Comparison of ENCODE assay signal across 30 cellular contexts in the genomic region with DNA sequence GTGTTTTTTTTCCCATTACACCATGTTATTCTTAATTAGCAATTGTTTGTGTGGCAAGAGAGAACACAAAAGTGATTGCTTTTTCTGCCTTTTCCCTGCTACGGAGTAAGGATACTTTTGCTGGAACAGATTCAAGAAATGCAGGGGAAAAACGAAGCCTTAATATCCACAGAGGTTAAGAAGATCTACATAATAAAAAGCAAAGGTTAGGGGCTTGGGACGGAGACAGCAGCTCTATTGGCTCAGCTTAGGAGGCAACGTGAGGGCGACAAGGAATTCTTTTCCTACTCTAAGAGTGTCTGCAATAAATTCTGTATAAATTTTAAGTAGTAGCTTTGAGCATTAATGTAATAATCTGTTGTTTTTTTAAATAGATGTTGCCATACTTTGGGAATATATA.
"Had no signal": no experiment of that assay in that cellular context is flagged by ENCODE, and none has a peak within 500 bp of the region (broad histone marks: within the 10 kb centered on the region; RNA-seq: fewer than 3 reads in every experiment).

No MANE protein-coding gene starts in this region.

- H3K36me3 ChIP-seq: ascending aorta, breast epithelium, cardiac muscle cell, colonic mucosa, esophagus squamous epithelium, gastroesophageal sphincter, heart right ventricle, WERI-Rb-1 had no signal

- H3K27me3 ChIP-seq: ascending aorta, breast epithelium, cardiac muscle cell, colonic mucosa, esophagus squamous epithelium, gastroesophageal sphincter, heart right ventricle had no signal

- H3K4me3 ChIP-seq: ascending aorta, breast epithelium, cardiac muscle cell, colonic mucosa, esophagus squamous epithelium, gastroesophageal sphincter, heart right ventricle had no signal

- ATAC-seq: activated CD4-positive, alpha-beta T cell treated with anti-CD3 and anti-CD28 coated beads for 36 hours; activated CD8-positive, alpha-beta memory T cell treated with anti-CD3 and anti-CD28 coated beads, Interleukin-2, amount 10 ng/mL, durations not matched to agents 7 days and 5 days; activated CD8-positive, alpha-beta T cell treated with anti-CD3 and anti-CD28 coated beads, Interleukin-2, amount 10 ng/mL, durations not matched to agents 7 days and 5 days; activated naive CD4-positive, alpha-beta T cell treated with anti-CD3 and anti-CD28 coated beads, Interleukin-2, amount 50 U/mL, for 72 hours; gastroesophageal sphincter; heart right ventricle; T-helper 17 cell had no signal

- H3K27ac ChIP-seq: ascending aorta, breast epithelium, cardiac muscle cell, colonic mucosa, epithelial cell of prostate, esophagus squamous epithelium, gastroesophageal sphincter, heart right ventricle, WERI-Rb-1 had no signal

- DNase-seq: activated CD4-positive, alpha-beta memory T cell treated with anti-CD3 and anti-CD28 coated beads for 36 hours; activated CD4-positive, alpha-beta T cell treated with anti-CD3 and anti-CD28 coated beads for 36 hours; activated CD4-positive, alpha-beta T cell treated with anti-CD3 and anti-CD28 coated beads, Interleukin-2, amount 10 ng/mL, durations not matched to agents 24 days and 14 days; activated CD4-positive, CD25-positive, alpha-beta regulatory T cell; activated CD4-positive, CD25-positive, alpha-beta regulatory T cell treated with anti-CD3 and anti-CD28 coated beads, Interleukin-2, amount 50 U/mL, for 72 hours; activated CD8-positive, alpha-beta memory T cell treated with anti-CD3 and anti-CD28 coated beads, Interleukin-2, amount 10 ng/mL, durations not matched to agents 7 days and 5 days; activated CD8-positive, alpha-beta memory T cell treated with anti-CD3 and anti-CD28 coated beads, Interleukin-2, amount 50 U/mL, for 4 hours; activated CD8-positive, alpha-beta T cell treated with anti-CD3 and anti-CD28 coated beads, Interleukin-2, amount 10 ng/mL, durations not matched to agents 7 days and 5 days; activated effector memory CD4-positive, alpha-beta T cell treated with anti-CD3 and anti-CD28 coated beads, Interleukin-2, amount 50 U/mL, for 16 hours; activated naive CD4-positive, alpha-beta T cell; activated naive CD4-positive, alpha-beta T cell treated with anti-CD3 and anti-CD28 coated beads, Interleukin-2, amount 10 ng/mL, durations not matched to agents 7 days and 5 days; activated naive CD8-positive, alpha-beta T cell treated with anti-CD3 and anti-CD28 coated beads, Interleukin-2, amount 10 ng/mL, durations not matched to agents 7 days and 5 days; activated T-cell treated with anti-CD3 and anti-CD28 coated beads, Interleukin-2, amount 50 U/mL, for 1 hour; activated T-cell treated with anti-CD3 and anti-CD28 coated beads, Interleukin-2, amount 50 U/mL, for 48 hours; central memory CD4-positive, alpha-beta T cell; cerebellar nuclear complex; colonic mucosa; effector CD8-positive, alpha-beta T cell; esophagus squamous epithelium; foreskin melanocyte; heart right ventricle; T-helper 17 cell; T1000; WERI-Rb-1 had no signal

- H3K9me3 ChIP-seq: ascending aorta, breast epithelium, colonic mucosa, esophagus squamous epithelium, gastroesophageal sphincter, heart right ventricle had no signal

- H3K4me1 ChIP-seq: ascending aorta, breast epithelium, colonic mucosa, esophagus squamous epithelium, gastroesophageal sphincter, heart right ventricle had no signal
